Comparison of ENCODE assay signal across 13 cellular contexts in genomic region chr21:44929242-44929798, GRCh38. TPM values are rescaled to one million over a fixed set of nuclear protein-coding genes. Genes with fewer than 3 reads are reported as not detected.
DNase-seq lines count a peak whose midpoint lies in the region; ATAC-seq, FAIRE-seq and TF ChIP-seq lines count a peak whose summit lies in the region.
"Had no signal": no experiment of that assay in that cellular context is flagged by ENCODE, and none has a peak within 500 bp of the region (broad histone marks: within the 10 kb centered on the region; RNA-seq: fewer than 3 reads in every experiment).

No MANE protein-coding gene starts in this region.

- TF ChIP-seq CTCF in chondrocyte (IDR thresholded peaks at IDR 0.05), result no peak

- no peak for DNase-seq in activated CD8-positive, alpha-beta memory T cell treated with anti-CD3 and anti-CD28 coated beads, Interleukin-2, amount 10 ng/mL, durations not matched to agents 7 days and 5 days
- no peak for DNase-seq in activated CD8-positive, alpha-beta memory T cell treated with anti-CD3 and anti-CD28 coated beads, Interleukin-2, amount 50 U/mL, for 4 hours
- DNase-seq in Karpas-422 (peak; percentile 75), chondrocyte (ENCODE audit: low spot score) (no peak), pons (ENCODE audit: low spot score) (no peak), H54 (ENCODE audit: insufficient read length, low spot score) (no peak)
- DNase-seq in stimulated activated CD8-positive, alpha-beta memory T cell treated with anti-CD3 and anti-CD28 coated beads, Interleukin-4, amount 100 ng/mL, for 48 hours, result peak; percentile 30
- DNase-seq: NCI-H2029 treated with DMSO at 0.1 percent for 48 hours; OCI-M1; stimulated activated CD4-positive, alpha-beta T cell treated with anti-CD3 and anti-CD28 coated beads, Interleukin-4, amount 100 ng/mL, for 1 hour; substantia nigra had no signal

- peak overlapping the region; percentile 83 for H3K27ac Mint-ChIP-seq in activated CD8-positive, alpha-beta memory T cell treated with anti-CD3 and anti-CD28 coated beads, Interleukin-2, amount 10 ng/mL, durations not matched to agents 7 days and 5 days
- peak overlapping the region; percentile 84 for H3K27ac Mint-ChIP-seq in chondrocyte (ENCODE audit: unreplicated experiment)
- H3K27ac Mint-ChIP-seq: progenitor cell of endocrine pancreas had no signal

- H3K9me3 Mint-ChIP-seq in activated CD8-positive, alpha-beta memory T cell treated with anti-CD3 and anti-CD28 coated beads, Interleukin-2, amount 10 ng/mL, durations not matched to agents 7 days and 5 days (ENCODE audit: low read depth), result no peaks in the 10 kb centered on the region
- no peaks in the 10 kb centered on the region for H3K9me3 Mint-ChIP-seq in chondrocyte (ENCODE audit: low read depth)

- H3K79me2 ChIP-seq in Karpas-422 (ENCODE audit: low read length), result peaks cover 6% of the 10 kb centered on the region; the same call in 1 of the 2 replicates

- peak overlapping the region; percentile 41 for H3K4me3 Mint-ChIP-seq in activated CD8-positive, alpha-beta memory T cell treated with anti-CD3 and anti-CD28 coated beads, Interleukin-2, amount 10 ng/mL, durations not matched to agents 7 days and 5 days
- H3K4me3 Mint-ChIP-seq in chondrocyte (ENCODE audit: unreplicated experiment), result no peak overlapping the region

- TF ChIP-seq POLR2A in H54 (IDR thresholded peaks at IDR 0.05; ENCODE audit: low read depth, low read length), result no peak

- no peaks in the 10 kb centered on the region for H3K9me2 ChIP-seq in Karpas-422 (replicated peaks; ENCODE audit: insufficient read depth, low read length)

- no peaks in the 10 kb centered on the region for H4K20me1 ChIP-seq in Karpas-422 (ENCODE audit: insufficient read depth, low read depth, low read length)

- peak overlapping the region; percentile 86 for H3K4me2 ChIP-seq in Karpas-422 (ENCODE audit: low read depth, low read length, poor library complexity, severe bottlenecking)

- H2AFZ ChIP-seq in Karpas-422 (ENCODE audit: low read length), result no peak overlapping the region

- peak overlapping the region; percentile 100 for H3K27ac ChIP-seq in Karpas-422 (ENCODE audit: low read length)

- no peaks in the 10 kb centered on the region for H3K36me3 Mint-ChIP-seq in activated CD8-positive, alpha-beta memory T cell treated with anti-CD3 and anti-CD28 coated beads, Interleukin-2, amount 10 ng/mL, durations not matched to agents 7 days and 5 days
- no peaks in the 10 kb centered on the region for H3K36me3 Mint-ChIP-seq in chondrocyte (ENCODE audit: low read depth)

- H3K27me3 Mint-ChIP-seq in activated CD8-positive, alpha-beta memory T cell treated with anti-CD3 and anti-CD28 coated beads, Interleukin-2, amount 10 ng/mL, durations not matched to agents 7 days and 5 days, result no peaks in the 10 kb centered on the region
- H3K27me3 Mint-ChIP-seq in chondrocyte (ENCODE audit: low read depth), result peaks cover 26% of the 10 kb centered on the region

- FAIRE-seq in H54 (lab: Jason Lieb, UNC), result no peak

- H3K27me3 ChIP-seq in Karpas-422 (ENCODE audit: low read length), result no peaks in the 10 kb centered on the region

- H3K9ac ChIP-seq in Karpas-422 (ENCODE audit: low read length), result peak overlapping the region; percentile 93

- H3K4me1 ChIP-seq in Karpas-422 (ENCODE audit: low read length), result peaks cover 91% of the 10 kb centered on the region

- H3K9me3 ChIP-seq in Karpas-422 (ENCODE audit: low read length), result no peaks in the 10 kb centered on the region

- no peaks in the 10 kb centered on the region for H3K36me3 ChIP-seq in Karpas-422 (ENCODE audit: insufficient read depth, low read length)

- peak overlapping the region; percentile 75 for H3K4me3 ChIP-seq in Karpas-422 (ENCODE audit: low read length)

- ATAC-seq in activated CD8-positive, alpha-beta memory T cell treated with anti-CD3 and anti-CD28 coated beads, Interleukin-2, amount 10 ng/mL, durations not matched to agents 7 days and 5 days, result no peak
- ATAC-seq in GM21576 (IDR thresholded peaks at IDR 0.05; ENCODE audit: unreplicated experiment), result no peak

- peaks cover 73% of the 10 kb centered on the region for H3K4me1 Mint-ChIP-seq in activated CD8-positive, alpha-beta memory T cell treated with anti-CD3 and anti-CD28 coated beads, Interleukin-2, amount 10 ng/mL, durations not matched to agents 7 days and 5 days
- peaks cover 51% of the 10 kb centered on the region for H3K4me1 Mint-ChIP-seq in chondrocyte (ENCODE audit: low read depth)

- CTCF ChIA-PET in activated CD8-positive, alpha-beta memory T cell treated with anti-CD3 and anti-CD28 coated beads, Interleukin-2, amount 10 ng/mL, durations not matched to agents 7 days and 5 days (lab: Charles Lee), result interaction anchor here (4.5 to 10.9 kb wide), 3 partner anchors 14 to 128 kb away, joined by 20 to 185 read pairs (median 39); partner anchors contain the start of genes ITGB2 and UBE2G2

RNA-seq across cellular contexts. Expression of gene ITGB2, which starts 8.6 kb away (rescaled TPM):
- total RNA-seq in activated CD8-positive, alpha-beta memory T cell treated with anti-CD3 and anti-CD28 coated beads, Interleukin-2, amount 10 ng/mL, durations not matched to agents 7 days and 5 days, result 100 to 1,000 TPM; 336 to 372 TPM
- 252 and 484 TPM in 2 replicates for total RNA-seq in Karpas-422 (2014; rRNA removed; shearing (Covaris generic); ENCODE audit: low replicate concordance)
- total RNA-seq in chondrocyte, result 0.15 to 1.4 TPM (median 0.87 TPM) in 3 replicates

RNA-seq across cellular contexts. Expression of gene SLX9, which starts 10.5 kb away (rescaled TPM):
- 10 to 100 TPM; 56.8 to 62.9 TPM for total RNA-seq in activated CD8-positive, alpha-beta memory T cell treated with anti-CD3 and anti-CD28 coated beads, Interleukin-2, amount 10 ng/mL, durations not matched to agents 7 days and 5 days
- total RNA-seq in Karpas-422 (2014; rRNA removed; shearing (Covaris generic); ENCODE audit: low replicate concordance), result 12.2 and 48.7 TPM in 2 replicates
- 20.4 to 27.4 TPM (median 24.0 TPM) in 3 replicates for total RNA-seq in chondrocyte

RNA-seq across cellular contexts. Expression of gene PTTG1IP, which starts 55.8 kb away (rescaled TPM):
- 10 to 100 TPM; 46.0 to 49.9 TPM for total RNA-seq in activated CD8-positive, alpha-beta memory T cell treated with anti-CD3 and anti-CD28 coated beads, Interleukin-2, amount 10 ng/mL, durations not matched to agents 7 days and 5 days
- 37.8 and 44.7 TPM in 2 replicates for total RNA-seq in Karpas-422 (2014; rRNA removed; shearing (Covaris generic); ENCODE audit: low replicate concordance)
- 225 to 333 TPM (median 329 TPM) in 3 replicates for total RNA-seq in chondrocyte

Comparison
In these comparisons a context has a peak if more than half of its experiments do, and no peak if none do; other contexts are left out.
1. DNase-seq: peak in Karpas-422 (single experiment) and stimulated activated CD8-positive, alpha-beta memory T cell treated with anti-CD3 and anti-CD28 coated beads, Interleukin-4, amount 100 ng/mL, for 48 hours (single experiment); none in activated CD8-positive, alpha-beta memory T cell treated with anti-CD3 and anti-CD28 coated beads, Interleukin-2, amount 10 ng/mL, durations not matched to agents 7 days and 5 days (single experiment), activated CD8-positive, alpha-beta memory T cell treated with anti-CD3 and anti-CD28 coated beads, Interleukin-2, amount 50 U/mL, for 4 hours (single experiment), chondrocyte (single experiment), pons (single experiment) and H54 (single experiment).
2. RNA of gene ITGB2, which starts 8.6 kb away (total RNA-seq): 336 to 372 TPM in activated CD8-positive, alpha-beta memory T cell treated with anti-CD3 and anti-CD28 coated beads, Interleukin-2, amount 10 ng/mL, durations not matched to agents 7 days and 5 days and 252 to 484 TPM in Karpas-422; 0.15 to 1.4 TPM in chondrocyte; every median in the first group is over 100 times any median in the second.